ENCODE assay signal across 19 cellular contexts in genomic region chr10:22503315-22504090, GRCh38.
A peak's percentile ranks its signal among the peaks of the same experiment; 100 is the strongest.
DNase-seq lines count a peak whose midpoint lies in the region; ATAC-seq and TF ChIP-seq lines count a peak whose summit lies in the region.
"Had no signal": no experiment of that assay in that cellular context is flagged by ENCODE, and none has a peak within 500 bp of the region (broad histone marks: within the 10 kb centered on the region; RNA-seq: fewer than 3 reads in every experiment).

No MANE protein-coding gene starts in this region.

- no peak overlapping the region for H3K4ac ChIP-seq in IMR-90 (ENCODE audit: low read depth, low read length)

- no peak overlapping the region for H3K18ac ChIP-seq in IMR-90 (ENCODE audit: low read depth, low read length)

- H2BK15ac ChIP-seq in IMR-90 (ENCODE audit: low read depth, low read length): no peak overlapping the region

- no peak overlapping the region for H3K4me3 Mint-ChIP-seq in mesothelial cell of epicardium
- H3K4me3 Mint-ChIP-seq in activated T-helper 17 cell treated with anti-CD3 and anti-CD28 coated beads, Interleukin-2, amount 50 U/mL, for 72 hours: no peak overlapping the region
- H3K4me3 Mint-ChIP-seq: activated CD4-positive, alpha-beta T cell treated with anti-CD3 and anti-CD28 coated beads for 36 hours; activated CD8-positive, alpha-beta memory T cell treated with anti-CD3 and anti-CD28 coated beads, Interleukin-2, amount 10 ng/mL, durations not matched to agents 7 days and 5 days had no signal

- dilution Hi-C loops in IMR-90 (cut with HindIII; ENCODE audit: low sequenced_read_pairs, unreplicated experiment): no loop called here

- no peaks in the 10 kb centered on the region for H3K36me3 Mint-ChIP-seq in mesothelial cell of epicardium
- no peaks in the 10 kb centered on the region for H3K36me3 Mint-ChIP-seq in activated T-helper 17 cell treated with anti-CD3 and anti-CD28 coated beads, Interleukin-2, amount 50 U/mL, for 72 hours (ENCODE audit: low read depth)

- no peak overlapping the region for H2AK9ac ChIP-seq in IMR-90 (replicated peaks; ENCODE audit: low read depth, low read length, poor library complexity)

- H2AK5ac ChIP-seq in IMR-90 (ENCODE audit: low read depth, low read length): no peak overlapping the region

- in situ Hi-C loops in IMR-90 (cut with MboI; ENCODE audit: low sequenced_read_pairs): no loop called here

- no peak overlapping the region for H4K91ac ChIP-seq in IMR-90 (ENCODE audit: insufficient read depth, low read depth, low read length)

- H2BK5ac ChIP-seq in IMR-90 (ENCODE audit: low read depth, low read length, poor library complexity, severe bottlenecking): no peak overlapping the region

- no peak for TF ChIP-seq POLR2A in IMR-90 (IDR thresholded peaks at IDR 0.05; ENCODE audit: low read depth, low read length)

- H3K79me1 ChIP-seq in IMR-90 (ENCODE audit: low read depth in 1 of 2, low read length in 2 of 2): no peaks in the 10 kb centered on the region

- no peak overlapping the region for H2AFZ ChIP-seq in IMR-90 (replicated peaks; ENCODE audit: low read length, poor library complexity)

- H3K9me3 ChIP-seq in IMR-90 (ENCODE audit: control insufficient read depth, insufficient read depth, low read length): no peaks in the 10 kb centered on the region
- H3K9me3 ChIP-seq: Caco-2, left lung, ovary had no signal

- no peaks in the 10 kb centered on the region for H3K4me1 ChIP-seq in IMR-90 (ENCODE audit: control insufficient read depth, insufficient read depth, low read length)
- H3K4me1 ChIP-seq: Caco-2, left lung had no signal

- DNase-seq in Daoy (ENCODE audit: low read depth) (peak; percentile 47), IMR-90 (no peak), astrocyte of the hippocampus (ENCODE audit: low read depth, low spot score) (peak; percentile 71), mesothelial cell of epicardium (ENCODE audit: low spot score in 2 of 2, unreplicated experiment in 2 of 2) (no peak), cerebellar cortex (ENCODE audit: low spot score) (no peak)
- DNase-seq in stimulated activated CD4-positive, alpha-beta T cell treated with anti-CD3 and anti-CD28 coated beads, Interleukin-4, amount 100 ng/mL, for 24 hours: no peak
- DNase-seq: activated CD4-positive, alpha-beta T cell treated with anti-CD3 and anti-CD28 coated beads for 36 hours; activated CD8-positive, alpha-beta memory T cell treated with anti-CD3 and anti-CD28 coated beads, Interleukin-2, amount 10 ng/mL, durations not matched to agents 7 days and 5 days; activated effector memory CD4-positive, alpha-beta T cell treated with anti-CD3 and anti-CD28 coated beads, Interleukin-2, amount 50 U/mL, for 16 hours; amniotic stem cell; Caco-2; left lung; NCI-H2029; ovary; stimulated activated CD4-positive, alpha-beta T cell treated with anti-CD3 and anti-CD28 coated beads, Interleukin-2, amount 100 ng/mL, for 48 hours had no signal

- POLR2A ChIA-PET in IMR-90 (lab: Charles Lee; ENCODE audit: unreplicated experiment): no interaction called here

- BruUV-seq in IMR-90 (replicated peaks; lab: Mats Ljungman, UMichigan): no TSS peak

- H3K9me1 ChIP-seq in IMR-90 (ENCODE audit: insufficient read depth, low read length): no peaks in the 10 kb centered on the region

- no peak overlapping the region for H4K5ac ChIP-seq in IMR-90 (ENCODE audit: low read depth, low read length)

- H3K14ac ChIP-seq in IMR-90 (replicated peaks; ENCODE audit: low read depth, low read length): no peak overlapping the region

- H3K56ac ChIP-seq in IMR-90 (ENCODE audit: extremely low read depth, insufficient read depth, low read length): no peak overlapping the region

- ATAC-seq in IMR-90 (ENCODE audit: low read depth): no peak
- ATAC-seq in activated T-helper 17 cell treated with anti-CD3 and anti-CD28 coated beads, Interleukin-2, amount 50 U/mL, for 72 hours (replicated peaks): no peak
- ATAC-seq in GM18907 (IDR thresholded peaks at IDR 0.05; ENCODE audit: unreplicated experiment): no peak
- ATAC-seq: activated CD4-positive, alpha-beta T cell treated with anti-CD3 and anti-CD28 coated beads for 36 hours; activated CD8-positive, alpha-beta memory T cell treated with anti-CD3 and anti-CD28 coated beads, Interleukin-2, amount 10 ng/mL, durations not matched to agents 7 days and 5 days; GM12878; left lung had no signal

- H3K27me3 Mint-ChIP-seq in mesothelial cell of epicardium (ENCODE audit: low read depth): no peaks in the 10 kb centered on the region
- H3K27me3 Mint-ChIP-seq in activated T-helper 17 cell treated with anti-CD3 and anti-CD28 coated beads, Interleukin-2, amount 50 U/mL, for 72 hours: no peaks in the 10 kb centered on the region

- peaks cover 55% of the 10 kb centered on the region for H3K4me1 Mint-ChIP-seq in mesothelial cell of epicardium
- peaks cover 5% of the 10 kb centered on the region for H3K4me1 Mint-ChIP-seq in activated T-helper 17 cell treated with anti-CD3 and anti-CD28 coated beads, Interleukin-2, amount 50 U/mL, for 72 hours

- H3K27me3 ChIP-seq in IMR-90 (ENCODE audit: control insufficient read depth, insufficient read depth, low read length): peaks cover 11% of the 10 kb centered on the region
- H3K27me3 ChIP-seq: ovary had no signal

- no peak overlapping the region for H3K4me2 ChIP-seq in IMR-90 (ENCODE audit: low read depth, low read length)

- no peak overlapping the region for H3K4me3 ChIP-seq in IMR-90 (ENCODE audit: insufficient read depth, low read depth, low read length)
- H3K4me3 ChIP-seq: GM12878, left lung, ovary, SK-N-MC had no signal

- no peak overlapping the region for H4K8ac ChIP-seq in IMR-90 (ENCODE audit: low read depth in 2 of 2, low read length in 2 of 2)

- intact Hi-C loops in IMR-90 (cut with micrococcal nuclease): no loop called here

- peaks cover under 1% of the 10 kb centered on the region for H3K9me3 Mint-ChIP-seq in mesothelial cell of epicardium
- no peaks in the 10 kb centered on the region for H3K9me3 Mint-ChIP-seq in activated T-helper 17 cell treated with anti-CD3 and anti-CD28 coated beads, Interleukin-2, amount 50 U/mL, for 72 hours

- CTCF ChIA-PET in IMR-90 (lab: Yijun Ruan, JAX): interaction anchor here (0.8 kb wide), 1 partner anchor 113 kb away, joined by 3 read pairs; no protein-coding TSS in a partner anchor

- no peak overlapping the region for H3K23ac ChIP-seq in IMR-90 (ENCODE audit: low read depth, low read length)

- H3K9ac ChIP-seq in IMR-90 (ENCODE audit: low read depth, low read length): no peak overlapping the region

- no peak overlapping the region for H2BK120ac ChIP-seq in IMR-90 (ENCODE audit: low read depth, low read length)

- TF ChIP-seq CTCF in IMR-90 (conservative IDR thresholded peaks at IDR 0.05; ENCODE audit: low read depth, low read length): no peak
- no peak for TF ChIP-seq CTCF in mesothelial cell of epicardium (IDR thresholded peaks at IDR 0.05; ENCODE audit: unreplicated experiment)

- H4K20me1 ChIP-seq in IMR-90 (ENCODE audit: insufficient read depth, low read length): no peaks in the 10 kb centered on the region

- H3K27ac ChIP-seq in IMR-90 (ENCODE audit: insufficient read depth, low read length): no peak overlapping the region
- H3K27ac ChIP-seq: left lung, ovary, SK-N-MC had no signal

- H3K36me3 ChIP-seq in IMR-90 (ENCODE audit: control insufficient read depth, insufficient read depth, low read length): no peaks in the 10 kb centered on the region
- H3K36me3 ChIP-seq: left lung, ovary had no signal

- TF ChIP-seq RAD21 in IMR-90 (IDR thresholded peaks at IDR 0.05; ENCODE audit: low read length): no peak

- WGBS in IMR-90 (ENCODE audit: extremely low coverage in 2 of 2, insufficient read length in 1 of 2), 2 experiments: no CpG with 5 or more reads among the region's 9 CpGs

- H3K27ac Mint-ChIP-seq in mesothelial cell of epicardium: peak overlapping the region; percentile 2
- no peak overlapping the region for H3K27ac Mint-ChIP-seq in activated T-helper 17 cell treated with anti-CD3 and anti-CD28 coated beads, Interleukin-2, amount 50 U/mL, for 72 hours
- H3K27ac Mint-ChIP-seq: activated CD4-positive, alpha-beta T cell treated with anti-CD3 and anti-CD28 coated beads for 36 hours; activated CD8-positive, alpha-beta memory T cell treated with anti-CD3 and anti-CD28 coated beads, Interleukin-2, amount 10 ng/mL, durations not matched to agents 7 days and 5 days had no signal

- no peak overlapping the region for H2BK20ac ChIP-seq in IMR-90 (ENCODE audit: low read depth, low read length)

TF ChIP-seq in IMR-90, 13 proteins besides CTCF, POLR2A, EP300 and RAD21:
- TF ChIP-seq SMC3 (IDR thresholded peaks at IDR 0.05; ENCODE audit: low read depth, low read length) (no peak), MAFK (IDR thresholded peaks at IDR 0.05; ENCODE audit: low read depth, low read length) (peak; percentile 80), CEBPB (IDR thresholded peaks at IDR 0.05; ENCODE audit: low read depth, low read length) (no peak)

Comparison
In these comparisons a context has a peak if more than half of its experiments do, and no peak if none do; other contexts are left out.
1. DNase-seq: peak in Daoy (single experiment) and astrocyte of the hippocampus (single experiment); none in IMR-90 (single experiment), mesothelial cell of epicardium (0 of 2), cerebellar cortex (single experiment) and stimulated activated CD4-positive, alpha-beta T cell treated with anti-CD3 and anti-CD28 coated beads, Interleukin-4, amount 100 ng/mL, for 24 hours (single experiment).